In genomic region chr9:12794024-12794799, GRCh38 we compare ENCODE assay signal across 13 cellular contexts. TPM values are rescaled to one million over a fixed set of nuclear protein-coding genes. Genes with fewer than 3 reads are reported as not detected.
DNase-seq lines count a peak whose midpoint lies in the region; TF ChIP-seq lines count a peak whose summit lies in the region.
"Had no signal": no experiment of that assay in that cellular context is flagged by ENCODE, and none has a peak within 500 bp of the region (broad histone marks: within the 10 kb centered on the region; RNA-seq: fewer than 3 reads in every experiment).

No MANE protein-coding gene starts in this region.

- 35% methylated on average over 3 of the region's 3 CpGs for WGBS in liver
- 52 to 72% methylated on average over 3 of the region's 3 CpGs for WGBS in transverse colon (ENCODE audit: low coverage in 1 of 2), 2 donors
- WGBS in ovary, 3 donors: 11 to 25% (median 20%) methylated on average over 3 of the region's 3 CpGs

- peak in 1 of 2 donors; percentile 7 for TF ChIP-seq RAD21 in liver (IDR thresholded peaks at IDR 0.05)

- TF ChIP-seq POLR2A in transverse colon (IDR thresholded peaks at IDR 0.05) (no peak), ovary (IDR thresholded peaks at IDR 0.05) (no peak)

- no peaks in the 10 kb centered on the region for H3K79me2 ChIP-seq in MM.1S (ENCODE audit: low read length)

- H3K9me2 ChIP-seq in MM.1S (replicated peaks; ENCODE audit: insufficient read depth, low read length): no peaks in the 10 kb centered on the region

- H2AFZ ChIP-seq in MM.1S (ENCODE audit: low read length): no peak overlapping the region

- H3K9ac ChIP-seq in liver (ENCODE audit: low read depth in 1 of 2, low read length in 2 of 2): no peak overlapping the region
- H3K9ac ChIP-seq in MM.1S (ENCODE audit: low read length): no peak overlapping the region

- no peaks in the 10 kb centered on the region for H4K20me1 ChIP-seq in MM.1S (ENCODE audit: insufficient read depth, low read length)

- H3K4me3 ChIP-seq in epithelial cell of esophagus (ENCODE audit: low read length) (no peak overlapping the region), liver (ENCODE audit: low read depth in 1 of 3, low read length in 3 of 3) (no peak overlapping the region), transverse colon (no peak overlapping the region), ovary (no peak overlapping the region), MM.1S (ENCODE audit: low read length) (no peak overlapping the region)
- H3K4me3 ChIP-seq: skin epidermis had no signal

- peak; percentile 53 for DNase-seq in NCI-H1105 treated with DMSO at 0.1 percent for 48 hours (lab: John Stamatoyannopoulos, UW)
- no peak for DNase-seq in NCI-H1105 (lab: John Stamatoyannopoulos, UW)
- peak; percentile 53 for DNase-seq in epithelial cell of esophagus (ENCODE audit: low read depth)
- no peak for DNase-seq in transverse colon
- no peak for DNase-seq in activated naive CD4-positive, alpha-beta T cell treated with anti-CD3 and anti-CD28 coated beads, Interleukin-2, amount 50 U/mL, for 16 hours
- DNase-seq in ovary: no peak
- DNase-seq in MM.1S: no peak
- DNase-seq: activated CD4-positive, alpha-beta T cell treated with anti-CD3 and anti-CD28 coated beads, Interleukin-2, amount 50 U/mL, for 48 hours; left cardiac atrium; NCI-H748 treated with DMSO at 0.1 percent for 48 hours; stimulated activated naive CD8-positive, alpha-beta T cell treated with anti-CD3 and anti-CD28 coated beads, Interleukin-15, amount 100 ng/mL, for 72 hours had no signal

- no peaks in the 10 kb centered on the region; the same call in 1 of the 2 replicates for H3F3A ChIP-seq in MM.1S (ENCODE audit: insufficient read depth, low read length)

- peaks cover 0 to 7% (median 4%) of the 10 kb centered on the region in 4 donors for H3K4me1 ChIP-seq in liver (ENCODE audit: control insufficient read depth in 4 of 4, insufficient read depth in 4 of 4, low read length in 3 of 4)
- peaks cover 7 to 39% (median 11%) of the 10 kb centered on the region in 4 donors for H3K4me1 ChIP-seq in transverse colon
- no peaks in the 10 kb centered on the region for H3K4me1 ChIP-seq in ovary (ENCODE audit: insufficient read depth)
- no peaks in the 10 kb centered on the region for H3K4me1 ChIP-seq in MM.1S (ENCODE audit: low read length)

- TF ChIP-seq EP300 in transverse colon (IDR thresholded peaks at IDR 0.05; ENCODE audit: low read depth) (no peak), ovary (IDR thresholded peaks at IDR 0.05) (no peak)

- H3K9me3 ChIP-seq in liver (ENCODE audit: control insufficient read depth in 4 of 4, low read length in 3 of 4) (no peaks in the 10 kb centered on the region), transverse colon (no peaks in the 10 kb centered on the region), ovary (no peaks in the 10 kb centered on the region), MM.1S (replicated peaks; ENCODE audit: insufficient read depth, low read length) (no peaks in the 10 kb centered on the region)

- H3K27me3 ChIP-seq in liver (ENCODE audit: control insufficient read depth in 4 of 4, insufficient read depth in 4 of 4, low read length in 3 of 4) (no peaks in the 10 kb centered on the region), transverse colon (no peaks in the 10 kb centered on the region), ovary (no peaks in the 10 kb centered on the region), MM.1S (replicated peaks; ENCODE audit: insufficient read depth, low read length) (no peaks in the 10 kb centered on the region)

- in situ Hi-C loops in transverse colon (cut with MboI; ENCODE audit: low pct_ligation_motif_present in 1 of 4, low pct_unique_long_range_greater_than_20kb in 1 of 4, low sequenced_read_pairs in 3 of 4): no loop called here

- no peak overlapping the region for H3K4me2 ChIP-seq in MM.1S (ENCODE audit: low read depth, low read length)

- TF ChIP-seq CTCF in epithelial cell of esophagus (IDR thresholded peaks at IDR 0.05; ENCODE audit: insufficient read depth, low read depth, low read length, missing control alignments): no peak
- no peak for TF ChIP-seq CTCF in liver (IDR thresholded peaks at IDR 0.05; ENCODE audit: low read depth, low read length, missing input control)
- TF ChIP-seq CTCF in transverse colon (IDR thresholded peaks at IDR 0.05): no peak
- TF ChIP-seq CTCF in ovary (IDR thresholded peaks at IDR 0.05): no peak
- TF ChIP-seq CTCF in MM.1S (IDR thresholded peaks at IDR 0.05; ENCODE audit: low read length): no peak

- H3K27ac ChIP-seq in liver (ENCODE audit: low read depth in 1 of 2, low read length in 2 of 2): peak overlapping the region; percentile 15 to 17
- H3K27ac ChIP-seq in transverse colon: peak overlapping the region; percentile 4 to 38 (median 8)
- no peak overlapping the region for H3K27ac ChIP-seq in ovary
- no peak overlapping the region for H3K27ac ChIP-seq in MM.1S (ENCODE audit: low read length)
- H3K27ac ChIP-seq: skin epidermis had no signal

- intact Hi-C loops in transverse colon (cut with DNase I; ENCODE audit: low total_unique reads): no loop called here
- intact Hi-C loops in ovary (cut with DNase I): no loop called here

- no peaks in the 10 kb centered on the region for H3K36me3 ChIP-seq in liver (ENCODE audit: control insufficient read depth in 4 of 4, insufficient read depth in 3 of 4, low read depth in 1 of 4, low read length in 3 of 4)
- no peaks in the 10 kb centered on the region for H3K36me3 ChIP-seq in transverse colon
- H3K36me3 ChIP-seq in ovary: no peaks in the 10 kb centered on the region
- no peaks in the 10 kb centered on the region for H3K36me3 ChIP-seq in MM.1S (replicated peaks; ENCODE audit: insufficient read depth, low read length)

TF ChIP-seq in liver, 16 proteins besides CTCF, POLR2A, EP300 and RAD21:
- TF ChIP-seq FOXA1 (IDR thresholded peaks at IDR 0.05) (no peak), ATF3 (IDR thresholded peaks at IDR 0.05) (peak; percentile 70), EGR1 (IDR thresholded peaks at IDR 0.05; ENCODE audit: low read depth in 2 of 2) (peak in 1 of 2 donors; percentile 23), HNF4A (conservative IDR thresholded peaks at IDR 0.05) (peak; percentile 51 to 55), RXRA (IDR thresholded peaks at IDR 0.05) (peak; percentile 6 to 49), YY1 (IDR thresholded peaks at IDR 0.05) (peak; percentile 68), HNF4G (IDR thresholded peaks at IDR 0.05) (no peak), ZBTB33 (IDR thresholded peaks at IDR 0.05) (no peak), FOXA2 (IDR thresholded peaks at IDR 0.05) (peak; percentile 57), TAF1 (conservative IDR thresholded peaks at IDR 0.05) (no peak), NR2F2 (IDR thresholded peaks at IDR 0.05) (no peak)

RNA-seq across cellular contexts. Expression of gene LURAP1L, which starts 19.4 kb away (rescaled TPM):
- total RNA-seq in liver (10 to 100 TPM in 1 of 2 donors, 1 to 10 TPM in 1; 4.2 to 18.6 TPM), transverse colon (10 to 100 TPM; 19.1 to 50.0 (median 34.5) TPM), ovary (1 to 10 TPM; 1.7 to 5.1 (median 3.0) TPM)
- polyA plus RNA-seq in liver (1 to 10 TPM; 7.8 to 9.9 TPM), ovary (10 to 100 TPM in 1 of 2 donors, 1 to 10 TPM in 1; 5.9 to 10.8 TPM)

Comparison
In these comparisons a context has a peak if more than half of its experiments do, and no peak if none do; other contexts are left out.
1. DNase-seq: peak in NCI-H1105 treated with DMSO at 0.1 percent for 48 hours (single experiment) and epithelial cell of esophagus (single experiment); none in NCI-H1105 (single experiment), transverse colon (single experiment), activated naive CD4-positive, alpha-beta T cell treated with anti-CD3 and anti-CD28 coated beads, Interleukin-2, amount 50 U/mL, for 16 hours (single experiment), ovary (0 of 5) and MM.1S (single experiment).
2. H3K27ac ChIP-seq: peak in liver (2 of 2) and transverse colon (4 of 4); none in ovary (0 of 2) and MM.1S (single experiment).